26 cellular contexts compared by ENCODE assay signal in the genomic region with DNA sequence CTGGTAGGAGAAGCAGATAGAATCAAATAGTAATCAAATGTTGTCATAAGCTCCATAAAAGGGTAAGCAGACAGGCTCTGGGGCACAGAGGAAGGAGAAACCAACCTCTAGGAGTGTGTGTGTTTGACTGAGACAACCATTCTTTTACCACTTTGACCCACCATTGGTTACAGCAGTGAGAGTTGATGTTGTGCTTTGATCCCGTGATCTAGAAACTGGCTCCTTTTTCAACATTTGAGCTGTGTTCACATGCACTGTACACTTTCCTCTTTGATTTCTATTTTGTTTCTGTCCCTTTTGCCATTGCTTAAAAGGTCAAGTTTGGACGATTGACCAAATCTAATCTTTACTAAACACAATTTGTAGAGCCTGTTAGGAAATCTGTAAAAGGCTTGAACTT.
A peak's percentile ranks its signal among the peaks of the same experiment; 100 is the strongest.
DNase-seq lines count a peak whose midpoint lies in the region; ATAC-seq and TF ChIP-seq lines count a peak whose summit lies in the region.
"Had no signal": no experiment of that assay in that cellular context is flagged by ENCODE, and none has a peak within 500 bp of the region (broad histone marks: within the 10 kb centered on the region; RNA-seq: fewer than 3 reads in every experiment).

No MANE protein-coding gene starts in this region.

- H3K27me3 ChIP-seq in Caco-2 (replicated peaks; ENCODE audit: control insufficient read depth, insufficient read depth, low read length) (no peaks in the 10 kb centered on the region), Loucy (ENCODE audit: insufficient read depth, low read length, poor library complexity, severe bottlenecking) (no peaks in the 10 kb centered on the region), gastroesophageal sphincter (no peaks in the 10 kb centered on the region)
- H3K27me3 ChIP-seq: colonic mucosa, tibial nerve had no signal

- H3K36me3 Mint-ChIP-seq in Caco-2 (ENCODE audit: insufficient read depth, unreplicated experiment): peaks cover 10% of the 10 kb centered on the region
- H3K36me3 Mint-ChIP-seq in stimulated activated memory B cell treated with anti-CD40 and anti-IgM and Interleukin-4, amounts not matched to agents 10 μg/mL and 1 μg/mL and 100 μg/mL, for 72 hours: peaks cover 30% of the 10 kb centered on the region

- DNase-seq in Caco-2 (no peak), NCI-H2171 (lab: John Stamatoyannopoulos, UW) (no peak), OCI-M2 (lab: John Stamatoyannopoulos, UW; ENCODE audit: unreplicated experiment) (no peak)
- DNase-seq: activated CD4-positive, alpha-beta T cell treated with anti-CD3 and anti-CD28 coated beads, Interleukin-2, amount 10 ng/mL, durations not matched to agents 24 days and 14 days; activated naive CD4-positive, alpha-beta T cell treated with Interleukin-2 at 50 U/mL for 16 hours; activated T-cell treated with anti-CD3 and anti-CD28 coated beads, Interleukin-2, amount 50 U/mL, for 48 hours; C1 segment of cervical spinal cord; colonic mucosa; effector memory CD4-positive, alpha-beta T cell; head of caudate nucleus; Karpas-422; NCI-H1436 treated with DMSO at 0.1 percent for 48 hours; NCI-H2107; NCI-H510A; PC-3; SHP77 treated with DMSO at 0.1 percent for 48 hours; stimulated activated naive CD8-positive, alpha-beta T cell treated with anti-CD3 and anti-CD28 coated beads, Interleukin-15, Interleukin-2, amounts not matched to agents 100 U/mL and 50 U/mL, for 24 hours; SW 1271; T1000 had no signal

- no peak for TF ChIP-seq EP300 in gastroesophageal sphincter (IDR thresholded peaks at IDR 0.05)

- intact Hi-C loops in Caco-2 (cut with micrococcal nuclease; ENCODE audit: unreplicated experiment): no loop called here

- H3K4me1 Mint-ChIP-seq in Caco-2 (ENCODE audit: low read depth, unreplicated experiment): peaks cover 37% of the 10 kb centered on the region
- H3K4me1 Mint-ChIP-seq in stimulated activated memory B cell treated with anti-CD40 and anti-IgM and Interleukin-4, amounts not matched to agents 10 μg/mL and 1 μg/mL and 100 μg/mL, for 72 hours: peaks cover 62% of the 10 kb centered on the region

- H3K27me3 Mint-ChIP-seq in Caco-2 (ENCODE audit: insufficient read depth, unreplicated experiment): no peaks in the 10 kb centered on the region
- H3K27me3 Mint-ChIP-seq in stimulated activated memory B cell treated with anti-CD40 and anti-IgM and Interleukin-4, amounts not matched to agents 10 μg/mL and 1 μg/mL and 100 μg/mL, for 72 hours: no peaks in the 10 kb centered on the region
- H3K27me3 Mint-ChIP-seq: activated CD4-positive, alpha-beta T cell treated with anti-CD3 and anti-CD28 coated beads, Interleukin-2, amount 10 ng/mL, durations not matched to agents 24 days and 14 days had no signal

- CTCF ChIA-PET in Caco-2 (lab: Charles Lee): no interaction called here

- BruUV-seq in Caco-2 (replicated peaks; lab: Mats Ljungman, UMichigan): no TSS peak

- H3K79me2 ChIP-seq in Loucy (ENCODE audit: insufficient read depth, low read length): no peaks in the 10 kb centered on the region

- no peak overlapping the region for H3K9ac ChIP-seq in Loucy (ENCODE audit: low read depth, low read length, poor library complexity, severe bottlenecking)

- H2AFZ ChIP-seq in Loucy (ENCODE audit: low read length): no peak overlapping the region

- H3K9me3 ChIP-seq in Caco-2 (no peaks in the 10 kb centered on the region), Loucy (ENCODE audit: insufficient read depth, low read depth, low read length) (no peaks in the 10 kb centered on the region), gastroesophageal sphincter (no peaks in the 10 kb centered on the region)
- H3K9me3 ChIP-seq: colonic mucosa, tibial nerve had no signal

- peaks cover 37% of the 10 kb centered on the region for H3K4me1 ChIP-seq in Caco-2
- peaks cover 55% of the 10 kb centered on the region for H3K4me1 ChIP-seq in Loucy (ENCODE audit: insufficient read depth, low read length, poor library complexity, severe bottlenecking)
- peaks cover 28 to 77% (median 40%) of the 10 kb centered on the region in 3 donors for H3K4me1 ChIP-seq in gastroesophageal sphincter
- H3K4me1 ChIP-seq: colonic mucosa had no signal

- H3F3A ChIP-seq in Loucy (ENCODE audit: low read depth): no peaks in the 10 kb centered on the region

- H3K4me3 Mint-ChIP-seq in Caco-2 (ENCODE audit: unreplicated experiment): peak overlapping the region; percentile 58
- no peak overlapping the region for H3K4me3 Mint-ChIP-seq in stimulated activated memory B cell treated with anti-CD40 and anti-IgM and Interleukin-4, amounts not matched to agents 10 μg/mL and 1 μg/mL and 100 μg/mL, for 72 hours
- H3K4me3 Mint-ChIP-seq: activated CD4-positive, alpha-beta T cell treated with anti-CD3 and anti-CD28 coated beads, Interleukin-2, amount 10 ng/mL, durations not matched to agents 24 days and 14 days had no signal

- ATAC-seq in gastroesophageal sphincter: no peak
- ATAC-seq in stimulated activated memory B cell treated with anti-CD40 and anti-IgM and Interleukin-4, amounts not matched to agents 10 μg/mL and 1 μg/mL and 100 μg/mL, for 72 hours: no peak
- ATAC-seq in GM21576 (IDR thresholded peaks at IDR 0.05; ENCODE audit: unreplicated experiment): no peak
- ATAC-seq: PC-3; sciatic nerve; stimulated activated naive CD8-positive, alpha-beta T cell treated with anti-CD3 and anti-CD28 coated beads, Interleukin-15, Interleukin-2, amounts not matched to agents 100 U/mL and 50 U/mL, for 24 hours had no signal

- H3K27ac Mint-ChIP-seq in Caco-2 (ENCODE audit: unreplicated experiment): peak overlapping the region; percentile 92
- peak overlapping the region; percentile 44 for H3K27ac Mint-ChIP-seq in stimulated activated memory B cell treated with anti-CD40 and anti-IgM and Interleukin-4, amounts not matched to agents 10 μg/mL and 1 μg/mL and 100 μg/mL, for 72 hours
- H3K27ac Mint-ChIP-seq: activated CD4-positive, alpha-beta T cell treated with anti-CD3 and anti-CD28 coated beads, Interleukin-2, amount 10 ng/mL, durations not matched to agents 24 days and 14 days had no signal

- H3K9me3 Mint-ChIP-seq in Caco-2 (ENCODE audit: unreplicated experiment): no peaks in the 10 kb centered on the region
- H3K9me3 Mint-ChIP-seq in stimulated activated memory B cell treated with anti-CD40 and anti-IgM and Interleukin-4, amounts not matched to agents 10 μg/mL and 1 μg/mL and 100 μg/mL, for 72 hours: no peaks in the 10 kb centered on the region
- H3K9me3 Mint-ChIP-seq: activated CD4-positive, alpha-beta T cell treated with anti-CD3 and anti-CD28 coated beads, Interleukin-2, amount 10 ng/mL, durations not matched to agents 24 days and 14 days had no signal

- H4K20me1 ChIP-seq in Loucy (ENCODE audit: insufficient read depth, low read length, poor library complexity, severe bottlenecking): no peaks in the 10 kb centered on the region

- peak overlapping the region in 3 of 4 donors; percentile 25 to 74 (median 66) for H3K27ac ChIP-seq in gastroesophageal sphincter
- H3K27ac ChIP-seq: colonic mucosa, HL-60 had no signal

- H3K4me3 ChIP-seq in Caco-2 (ENCODE audit: low read depth, low read length) (no peak overlapping the region), Loucy (ENCODE audit: low read length, poor library complexity, severe bottlenecking) (no peak overlapping the region), gastroesophageal sphincter (no peak overlapping the region)
- H3K4me3 ChIP-seq: colonic mucosa, tibial nerve had no signal

- POLR2A ChIA-PET in Caco-2 (lab: Charles Lee): interaction anchor here (0.5 kb wide), 1 partner anchor 189 kb away, joined by 3 read pairs; no protein-coding TSS in a partner anchor

- TF ChIP-seq CTCF in Caco-2 (IDR thresholded peaks at IDR 0.05; ENCODE audit: insufficient read depth in 1 of 2, low read depth in 1 of 2, low read length in 1 of 2, severe bottlenecking in 1 of 2, unreplicated experiment in 1 of 2) (no peak), Loucy (conservative IDR thresholded peaks at IDR 0.05; ENCODE audit: low read length) (no peak), gastroesophageal sphincter (IDR thresholded peaks at IDR 0.05) (no peak)

- H3K36me3 ChIP-seq in Caco-2 (ENCODE audit: control insufficient read depth, insufficient read depth, low read length): no peaks in the 10 kb centered on the region
- peaks cover 12% of the 10 kb centered on the region; the same call in 1 of the 2 replicates for H3K36me3 ChIP-seq in Loucy (ENCODE audit: insufficient read depth, low read length)
- H3K36me3 ChIP-seq in gastroesophageal sphincter: peaks cover under 1 to 10% of the 10 kb centered on the region in 2 donors
- H3K36me3 ChIP-seq: colonic mucosa had no signal

- no peak for TF ChIP-seq POLR2A in gastroesophageal sphincter (IDR thresholded peaks at IDR 0.05)

- H3K9me2 ChIP-seq in Loucy (replicated peaks; ENCODE audit: low read depth, low read length): no peaks in the 10 kb centered on the region

- H3K4me2 ChIP-seq in Loucy (ENCODE audit: low read depth, low read length, poor library complexity, severe bottlenecking): peak overlapping the region; percentile 63

- 38% methylated on average over 2 of the region's 2 CpGs; no CpG with 5 or more reads in 1 of the 2 donors for WGBS in gastroesophageal sphincter (ENCODE audit: low coverage in 1 of 2), 2 donors
